ENCODE assay signal across 27 cellular contexts in the genomic region with DNA sequence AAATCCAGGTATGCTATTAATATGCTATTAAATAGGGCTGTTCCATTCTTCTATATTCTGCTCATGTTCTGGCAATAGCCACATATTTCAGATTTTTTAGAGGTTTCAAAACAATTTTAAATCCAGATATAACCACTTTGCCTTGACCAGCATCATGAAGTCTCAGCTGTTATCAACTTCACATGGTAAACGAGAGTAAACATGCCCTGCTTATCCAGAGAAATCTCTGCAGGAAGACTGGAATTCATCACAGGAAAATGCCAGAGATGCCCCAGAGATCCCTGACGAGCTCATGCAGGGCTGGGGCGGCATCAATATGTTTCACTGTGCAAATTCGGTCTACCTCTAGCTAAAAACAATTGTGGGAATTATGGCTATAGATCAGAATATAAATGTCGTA.
"Had no signal": no experiment of that assay in that cellular context is flagged by ENCODE, and none has a peak within 500 bp of the region (broad histone marks: within the 10 kb centered on the region; RNA-seq: fewer than 3 reads in every experiment).

No MANE protein-coding gene starts in this region.

- H3K27ac ChIP-seq: left lung, lower lobe of right lung, pancreas, prostate gland, sigmoid colon, tibial nerve, upper lobe of left lung, vagina had no signal

- FAIRE-seq: islet of Langerhans, kidney, pancreas had no signal

- H3K4me1 ChIP-seq: left lung, lower lobe of right lung, prostate gland, sigmoid colon, tibial nerve, upper lobe of left lung, vagina had no signal

- H3K36me3 ChIP-seq: left lung, lower lobe of right lung, pancreas, prostate gland, sigmoid colon, tibial nerve, upper lobe of left lung, vagina had no signal

- H3K4me3 ChIP-seq: left lung, lower lobe of right lung, pancreas, prostate gland, sigmoid colon, smooth muscle cell, tibial nerve, upper lobe of left lung, vagina had no signal

- DNase-seq: hypothalamus; immature natural killer cell; kidney; left colon; left lung; lower lobe of right lung; mammary epithelial cell; mesendoderm; naive thymus-derived CD8-positive, alpha-beta T cell; nucleus accumbens; posterior cingulate gyrus; retina; right cardiac atrium; sigmoid colon; stimulated activated CD4-positive, alpha-beta T cell treated with anti-CD3 and anti-CD28 coated beads, Interleukin-1b, Interleukin-23, amount 100 ng/mL, for 48 hours; stimulated activated CD4-positive, alpha-beta T cell treated with anti-CD3 and anti-CD28 coated beads, Interleukin-2, amount 100 ng/mL, for 48 hours; stimulated activated CD4-positive, alpha-beta T cell treated with anti-CD3 and anti-CD28 coated beads, Interleukin-4, amount 100 ng/mL, for 4 hours; stimulated activated CD8-positive, alpha-beta memory T cell treated with anti-CD3 and anti-CD28 coated beads, Interleukin-4, amount 100 ng/mL, for 48 hours; stimulated activated naive CD4-positive, alpha-beta T cell treated with Interleukin-2 at 50 U/mL for 16 hours; stimulated activated naive CD8-positive, alpha-beta T cell treated with anti-CD3 and anti-CD28 coated beads, Interleukin-15, amount 100 ng/mL, for 72 hours; upper lobe of left lung had no signal

- H3K27me3 ChIP-seq: left lung, pancreas, sigmoid colon, tibial nerve, upper lobe of left lung, vagina had no signal

- H3K9me3 ChIP-seq: lower lobe of right lung, pancreas, prostate gland, vagina had no signal

- H3K4me2 ChIP-seq: smooth muscle cell had no signal
